1 cellular context compared by ENCODE assay signal in genomic region chr19:58228584-58229254, GRCh38.
TF ChIP-seq lines count a peak whose summit lies in the region.

Gene ZNF544 (plus strand): TSS chr19:58228914. CDS start chr19:58244024, 15,110 bp downstream.

TF ChIP-seq in HepG2, 621 proteins besides CTCF, POLR2A, EP300 and RAD21 (continued from another document):
- TF ChIP-seq MAX (IDR thresholded peaks at IDR 0.05) (peak; percentile 81), NFYB (CRISPR knock-in tag; IDR thresholded peaks at IDR 0.05) (0 out of 2 replicates have a peak, but pooled peaks have one; percentile 37), ZNF646 (CRISPR knock-in tag; IDR thresholded peaks at IDR 0.05) (no peak), SRY (CRISPR knock-in tag; IDR thresholded peaks at IDR 0.05) (peak; percentile 66; the same call in 1 of the 2 replicates), ZNF772 (CRISPR knock-in tag; IDR thresholded peaks at IDR 0.05) (peak; percentile 66; the same call in 1 of the 2 replicates), FOXP4 (CRISPR knock-in tag; IDR thresholded peaks at IDR 0.05) (peak; percentile 51), POGZ (CRISPR knock-in tag; IDR thresholded peaks at IDR 0.05) (peak; percentile 45; the same call in 1 of the 2 replicates), TFDP2 (CRISPR knock-in tag; IDR thresholded peaks at IDR 0.05) (peak; percentile 66; the same call in 1 of the 2 replicates), HDAC1 (CRISPR knock-in tag; IDR thresholded peaks at IDR 0.05) (peak; percentile 74), MXD1 (CRISPR knock-in tag; IDR thresholded peaks at IDR 0.05) (peak; percentile 58; the same call in 1 of the 2 replicates), ZNF605 (CRISPR knock-in tag; IDR thresholded peaks at IDR 0.05) (no peak; the same call in 1 of the 2 replicates), PHF20 (CRISPR knock-in tag; IDR thresholded peaks at IDR 0.05) (peak; percentile 83), RXRA (CRISPR knock-in tag; IDR thresholded peaks at IDR 0.05) (peak; percentile 38; the same call in 1 of the 2 replicates), ZNF296 (CRISPR knock-in tag; conservative IDR thresholded peaks at IDR 0.05) (0 out of 2 replicates have a peak, but pooled peaks have one; percentile 61), ZNF558 (CRISPR knock-in tag; IDR thresholded peaks at IDR 0.05; ENCODE audit: borderline replicate concordance) (peak; percentile 66; the same call in 1 of the 2 replicates), ZNF616 (CRISPR knock-in tag; IDR thresholded peaks at IDR 0.05; ENCODE audit: low read depth) (no peak), HOXA3 (CRISPR knock-in tag; IDR thresholded peaks at IDR 0.05) (peak; percentile 89), ETV6 (CRISPR knock-in tag; conservative IDR thresholded peaks at IDR 0.05) (0 out of 2 replicates have a peak, but pooled peaks have one; percentile 20)
